ENCODE assay signal across 15 cellular contexts in genomic region chr1:196943568-196943967, GRCh38. TPM values are rescaled to one million over a fixed set of nuclear protein-coding genes. Genes with fewer than 3 reads are reported as not detected.
"Had no signal": no experiment of that assay in that cellular context is flagged by ENCODE, and none has a peak within 500 bp of the region (broad histone marks: within the 10 kb centered on the region; RNA-seq: fewer than 3 reads in every experiment).

TSS of gene CFHR2 (plus strand) at chr1:196943738. CDS start at chr1:196943881, 143 bp downstream.

RNA-seq across cellular contexts. Expression of gene CFHR2, which starts in this region (rescaled TPM):
- total RNA-seq: activated CD4-positive, alpha-beta memory T cell treated with anti-CD3 and anti-CD28 coated beads, Interleukin-2, amount 10 ng/mL, durations not matched to agents 7 days and 5 days; activated CD4-positive, alpha-beta T cell treated with anti-CD3 and anti-CD28 coated beads for 36 hours; activated CD4-positive, alpha-beta T cell treated with anti-CD3 and anti-CD28 coated beads, Interleukin-2, amount 10 ng/mL, durations not matched to agents 7 days and 5 days; activated CD8-positive, alpha-beta memory T cell treated with anti-CD3 and anti-CD28 coated beads, Interleukin-2, amount 10 ng/mL, durations not matched to agents 7 days and 5 days; activated CD8-positive, alpha-beta T cell treated with anti-CD3 and anti-CD28 coated beads, Interleukin-2, amount 10 ng/mL, durations not matched to agents 7 days and 5 days; activated naive CD8-positive, alpha-beta T cell treated with anti-CD3 and anti-CD28 coated beads, Interleukin-2, amount 10 ng/mL, durations not matched to agents 7 days and 5 days; activated T-helper 2 cell treated with anti-CD3 and anti-CD28 coated beads, Interferon-gamma antibody, Interleukin-2, Interleukin-4, amounts not matched to agents 10 μg/mL and 5 μg/mL and 100 μg/mL, durations not matched to agents 14 hours and 24 hours and 36 hours; ascending aorta; bronchial epithelial cell; cardiac muscle cell; T-cell; T-helper 1 cell treated with Interleukin-12 subunit alpha and Interleukin-12 subunit beta and Interleukin-4 antibody, amounts not matched to agents 30 ng/mL and 1 ng/mL, for 36 hours; T-helper 17 cell; T-helper 2 cell treated with Interferon-gamma antibody and Interleukin-4, amounts not matched to agents 100 ng/mL and 5 ng/mL, for 36 hours; WTC11 had no signal
